ENCODE assay signal across 14 cellular contexts in the genomic region with DNA sequence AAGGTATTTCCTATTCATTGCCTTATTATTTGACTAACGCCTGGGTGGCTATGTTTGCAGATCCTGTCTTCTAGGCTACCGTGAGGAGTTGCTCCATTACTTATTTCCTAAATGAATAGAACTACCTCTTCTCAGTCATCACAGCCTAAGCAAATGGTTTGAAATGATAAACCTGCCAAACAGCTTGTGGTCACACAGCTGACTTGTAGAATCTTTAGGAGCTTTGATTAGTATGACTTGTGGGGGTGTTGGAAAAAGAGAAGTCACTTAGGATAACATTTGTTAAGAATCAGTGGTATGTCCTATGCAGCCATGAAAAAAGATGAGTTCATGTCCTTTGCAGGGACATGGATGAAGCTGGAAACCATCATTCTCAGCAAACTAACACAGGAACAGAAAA.
DNase-seq lines count a peak whose midpoint lies in the region; ATAC-seq and TF ChIP-seq lines count a peak whose summit lies in the region.
"Had no signal": no experiment of that assay in that cellular context is flagged by ENCODE, and none has a peak within 500 bp of the region (broad histone marks: within the 10 kb centered on the region; RNA-seq: fewer than 3 reads in every experiment).

No MANE protein-coding gene starts in this region.

- no peak for TF ChIP-seq POLR2A in prostate gland (IDR thresholded peaks at IDR 0.05)

- intact Hi-C loops in mucosa of descending colon (cut with DNase I, micrococcal nuclease) (no loop called here), prostate gland (cut with DNase I) (no loop called here)

- TF ChIP-seq CTCF in mucosa of descending colon (IDR thresholded peaks at IDR 0.05): no peak
- TF ChIP-seq CTCF in prostate gland (IDR thresholded peaks at IDR 0.05): no peak

- H3K4me1 ChIP-seq in mucosa of descending colon (ENCODE audit: low read depth): peaks cover 6% of the 10 kb centered on the region
- no peaks in the 10 kb centered on the region for H3K4me1 ChIP-seq in prostate gland (replicated peaks)
- H3K4me1 ChIP-seq: BE2C had no signal

- H3K4me3 ChIP-seq in mucosa of descending colon (no peak overlapping the region), prostate gland (no peak overlapping the region)

- H3K27me3 ChIP-seq in prostate gland (replicated peaks; ENCODE audit: insufficient read depth): no peaks in the 10 kb centered on the region
- H3K27me3 ChIP-seq: BE2C had no signal

- 62% methylated on average over 2 of the region's 2 CpGs for WGBS in prostate gland

- DNase-seq in OCI-M1 (lab: John Stamatoyannopoulos, UW) (peak; percentile 48), astrocyte of the hippocampus (ENCODE audit: low read depth, low spot score) (peak; percentile 17), myocyte (ENCODE audit: low read depth) (peak; percentile 47), mucosa of descending colon (no peak), NCI-H69 (lab: John Stamatoyannopoulos, UW) (no peak), globus pallidus (ENCODE audit: low spot score) (no peak), prostate gland (ENCODE audit: low spot score) (no peak)
- DNase-seq: BE2C; CD4-positive, alpha-beta memory T cell; DMS79; EL; GOT3; H9 had no signal

- H3K36me3 ChIP-seq in mucosa of descending colon (ENCODE audit: low read depth) (no peaks in the 10 kb centered on the region), prostate gland (no peaks in the 10 kb centered on the region)
- H3K36me3 ChIP-seq: BE2C had no signal

- ATAC-seq in mucosa of descending colon: no peak

- H3K9me3 ChIP-seq in mucosa of descending colon: no peaks in the 10 kb centered on the region
- H3K9me3 ChIP-seq in prostate gland: no peaks in the 10 kb centered on the region
- H3K9me3 ChIP-seq: BE2C had no signal

- H3K27ac ChIP-seq in prostate gland: no peak overlapping the region
- H3K27ac ChIP-seq: C4-2B had no signal

Comparison
In these comparisons a context has a peak if more than half of its experiments do, and no peak if none do; other contexts are left out.
1. DNase-seq: peak in OCI-M1 (single experiment), astrocyte of the hippocampus (single experiment) and myocyte (single experiment); none in mucosa of descending colon (0 of 3), NCI-H69 (single experiment), globus pallidus (single experiment) and prostate gland (single experiment).